15 cellular contexts compared by ENCODE assay signal in the genomic region with DNA sequence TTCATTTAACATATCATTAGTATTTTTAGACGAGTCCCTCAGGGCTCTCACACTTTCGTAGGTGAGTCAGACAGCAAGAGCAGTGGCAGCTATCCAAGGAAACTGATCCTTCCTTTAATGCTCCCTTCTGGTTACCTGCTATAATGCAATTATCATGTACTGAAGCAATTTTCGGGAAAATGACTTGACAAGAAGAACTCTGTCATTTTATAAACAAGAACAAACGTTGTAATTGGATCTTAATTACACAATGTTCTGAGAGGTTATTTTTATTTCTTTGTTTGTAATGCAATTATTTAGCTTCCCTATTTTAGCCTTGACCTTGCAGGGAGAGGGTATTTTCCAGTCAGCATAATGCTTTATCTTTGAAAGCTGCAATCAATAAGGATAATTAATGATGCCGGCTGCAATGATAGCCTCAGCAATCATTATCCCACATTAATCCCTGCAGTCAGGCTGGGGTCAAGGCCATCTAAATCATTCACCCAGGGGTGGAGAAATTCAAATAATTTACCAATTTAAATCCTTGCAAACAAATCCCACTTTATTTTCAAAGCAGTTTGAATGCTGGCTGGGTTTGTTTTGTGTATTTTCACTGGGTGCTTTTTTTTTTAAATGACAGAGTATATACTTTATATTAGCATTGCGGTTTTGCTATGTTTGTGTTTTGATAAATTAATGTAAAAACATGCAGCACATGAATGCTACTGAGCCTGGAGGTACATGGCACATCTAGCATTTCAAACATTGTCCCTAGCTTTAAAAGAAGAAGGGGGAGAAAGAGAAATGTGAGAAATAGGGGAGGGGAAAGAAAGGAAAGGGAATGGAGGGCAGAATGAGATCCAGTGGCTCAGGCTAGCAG.
DNase-seq lines count a peak whose midpoint lies in the region; ATAC-seq, FAIRE-seq and TF ChIP-seq lines count a peak whose summit lies in the region.
"Had no signal": no experiment of that assay in that cellular context is flagged by ENCODE, and none has a peak within 500 bp of the region (broad histone marks: within the 10 kb centered on the region; RNA-seq: fewer than 3 reads in every experiment).

No MANE protein-coding gene starts in this region.

- no peak for TF ChIP-seq CTCF in D721Med (IDR thresholded peaks at IDR 0.05; ENCODE audit: insufficient read depth, missing control alignments)

- DNase-seq in D721Med (ENCODE audit: insufficient read length, low spot score) (no peak), NCI-H1048 (lab: John Stamatoyannopoulos, UW) (peak; percentile 49), NCI-H2227 (lab: John Stamatoyannopoulos, UW; ENCODE audit: unreplicated experiment) (peak; percentile 46), epithelial cell of prostate (ENCODE audit: low read depth, low spot score) (peak; percentile 18), HuH-7.5 (ENCODE audit: low spot score) (no peak), SKM-1 treated with dmso at 0.1 percent for 144 hours (lab: John Stamatoyannopoulos, UW; ENCODE audit: unreplicated experiment) (no peak)
- DNase-seq in effector CD8-positive, alpha-beta T cell (lab: John Stamatoyannopoulos, UW), result no peak
- DNase-seq: activated CD8-positive, alpha-beta memory T cell treated with anti-CD3 and anti-CD28 coated beads, Interleukin-2, amount 50 U/mL, for 4 hours; activated naive CD8-positive, alpha-beta T cell treated with anti-CD3 and anti-CD28 coated beads for 36 hours; DND-41; erythroblast; hypothalamus; stimulated activated naive CD4-positive, alpha-beta T cell treated with Interleukin-2 at 50 U/mL for 16 hours had no signal

- peak; percentile 16 for FAIRE-seq in D721Med (lab: Jason Lieb, UNC)

- H3K27ac ChIP-seq in epithelial cell of prostate, result no peak overlapping the region
- H3K27ac ChIP-seq: neural progenitor cell had no signal

- no peak for ATAC-seq in HG03571 (IDR thresholded peaks at IDR 0.05; ENCODE audit: unreplicated experiment)

Comparison
In these comparisons a context has a peak if more than half of its experiments do, and no peak if none do; other contexts are left out.
1. DNase-seq: peak in NCI-H1048 (single experiment), NCI-H2227 (single experiment) and epithelial cell of prostate (single experiment); none in D721Med (single experiment), HuH-7.5 (single experiment), effector CD8-positive, alpha-beta T cell (single experiment) and SKM-1 treated with dmso at 0.1 percent for 144 hours (single experiment).